Comparison of ENCODE assay signal across 1 cellular context in genomic region chr9:36415822-36416515, GRCh38.
A peak's percentile ranks its signal among the peaks of the same experiment; 100 is the strongest.
TF ChIP-seq lines count a peak whose summit lies in the region.

No MANE protein-coding gene starts in this region.

TF ChIP-seq in H1, 55 proteins besides CTCF, POLR2A, EP300 and RAD21:
- TF ChIP-seq POLR2AphosphoS5 (IDR thresholded peaks at IDR 0.05; ENCODE audit: low read depth, low read length) (0 out of 2 replicates have a peak, but pooled peaks have one; percentile 9), KDM1A (IDR thresholded peaks at IDR 0.05; ENCODE audit: borderline replicate concordance, low read length) (peak; percentile 53; the same call in 1 of the 2 replicates), RXRA (IDR thresholded peaks at IDR 0.05; ENCODE audit: insufficient read depth, low read depth, low read length) (no peak)
